In the genomic region with DNA sequence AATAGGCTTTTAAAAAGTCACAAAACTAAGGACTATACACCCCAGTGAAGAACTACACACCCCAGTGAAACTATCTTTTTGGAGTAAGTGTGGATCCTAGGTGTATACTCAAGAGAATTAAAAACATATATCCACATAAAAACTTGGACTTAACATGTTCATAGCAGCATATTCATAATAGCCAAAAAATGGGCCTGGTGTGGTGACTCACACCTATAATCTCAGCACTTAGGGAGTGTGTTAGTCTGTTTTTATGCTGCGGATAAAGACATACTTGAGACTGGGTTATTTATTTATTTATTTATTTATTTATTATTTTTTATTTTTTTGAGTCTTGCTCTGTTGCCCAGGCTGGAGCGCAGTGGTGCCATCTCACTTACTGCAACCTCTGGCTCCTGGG, we compare ENCODE assay signal across 27 cellular contexts.
"Had no signal": no experiment of that assay in that cellular context is flagged by ENCODE, and none has a peak within 500 bp of the region (broad histone marks: within the 10 kb centered on the region; RNA-seq: fewer than 3 reads in every experiment).

No MANE protein-coding gene starts in this region.

- H3K27me3 ChIP-seq: neural progenitor cell, ovary, right lobe of liver, sigmoid colon, stomach, thyroid gland, tibial nerve, upper lobe of left lung, vagina had no signal

- H3K4me2 ChIP-seq: neural progenitor cell had no signal

- ATAC-seq: psoas muscle; right cardiac atrium; right lobe of liver; stimulated activated effector memory CD8-positive, alpha-beta T cell treated with anti-CD3 and anti-CD28 coated beads, Interleukin-12 subunit alpha, Interleukin-12 subunit beta, amount 100 ng/mL, for 72 hours; stimulated activated naive B cell treated with anti-CD40 and anti-IgM and Interleukin-4, amounts not matched to agents 10 μg/mL and 1 μg/mL and 100 μg/mL, for 72 hours had no signal

- H3K27ac ChIP-seq: neural progenitor cell, ovary, parathyroid adenoma, psoas muscle, right lobe of liver, sigmoid colon, stomach, thoracic aorta, thyroid gland, tibial nerve, upper lobe of left lung, vagina had no signal

- H3K4me3 Mint-ChIP-seq: nephron; neural progenitor cell; stimulated activated effector memory CD8-positive, alpha-beta T cell treated with anti-CD3 and anti-CD28 coated beads, Interleukin-12 subunit alpha, Interleukin-12 subunit beta, amount 100 ng/mL, for 72 hours; stimulated activated naive B cell treated with anti-CD40 and anti-IgM and Interleukin-4, amounts not matched to agents 10 μg/mL and 1 μg/mL and 100 μg/mL, for 72 hours; stimulated activated naive CD8-positive, alpha-beta T cell treated with anti-CD3 and anti-CD28 coated beads, Interleukin-15, Interleukin-2, amounts not matched to agents 100 ng/mL and 50 ng/mL, for 24 hours had no signal

- H3K4me1 ChIP-seq: neural progenitor cell, parathyroid adenoma, psoas muscle, right lobe of liver, sigmoid colon, stomach, thyroid gland, tibial nerve, upper lobe of left lung, vagina had no signal

- H3K36me3 ChIP-seq: neural progenitor cell, ovary, right lobe of liver, sigmoid colon, stomach, thoracic aorta, thyroid gland, tibial nerve, upper lobe of left lung, vagina had no signal

- H3K27me3 Mint-ChIP-seq: stimulated activated naive CD8-positive, alpha-beta T cell treated with anti-CD3 and anti-CD28 coated beads, Interleukin-15, Interleukin-2, amounts not matched to agents 100 ng/mL and 50 ng/mL, for 24 hours had no signal

- H2AFZ ChIP-seq: neural progenitor cell, parathyroid adenoma had no signal

- H3K36me3 Mint-ChIP-seq: neural progenitor cell; stimulated activated effector memory CD8-positive, alpha-beta T cell treated with anti-CD3 and anti-CD28 coated beads, Interleukin-12 subunit alpha, Interleukin-12 subunit beta, amount 100 ng/mL, for 72 hours had no signal

- H3K27ac Mint-ChIP-seq: nephron; neural progenitor cell; progenitor cell of endocrine pancreas; stimulated activated effector memory CD8-positive, alpha-beta T cell treated with anti-CD3 and anti-CD28 coated beads, Interleukin-12 subunit alpha, Interleukin-12 subunit beta, amount 100 ng/mL, for 72 hours; stimulated activated naive B cell treated with anti-CD40 and anti-IgM and Interleukin-4, amounts not matched to agents 10 μg/mL and 1 μg/mL and 100 μg/mL, for 72 hours; stimulated activated naive CD8-positive, alpha-beta T cell treated with anti-CD3 and anti-CD28 coated beads, Interleukin-15, Interleukin-2, amounts not matched to agents 100 ng/mL and 50 ng/mL, for 24 hours had no signal

- H3K9me3 ChIP-seq: ovary, right lobe of liver, thyroid gland, vagina had no signal

- H3K4me3 ChIP-seq: neural progenitor cell, ovary, psoas muscle, right lobe of liver, sigmoid colon, stomach, thoracic aorta, thyroid gland, tibial nerve, upper lobe of left lung, vagina had no signal

- DNase-seq: occipital lobe; ovary; posterior cingulate gyrus; psoas muscle; right cardiac atrium; right lobe of liver; sigmoid colon; small intestine; stimulated activated CD4-positive, alpha-beta T cell treated with anti-CD3 and anti-CD28 coated beads, Interleukin-15, amount 100 ng/mL, for 24 hours; stimulated activated CD4-positive, alpha-beta T cell treated with anti-CD3 and anti-CD28 coated beads, Interleukin-2, amount 100 ng/mL, for 24 hours; stimulated activated CD4-positive, alpha-beta T cell treated with anti-CD3 and anti-CD28 coated beads, Interleukin-2, amount 100 ng/mL, for 48 hours; stimulated activated CD4-positive, alpha-beta T cell treated with anti-CD3 and anti-CD28 coated beads, Interleukin-4, amount 100 ng/mL, for 24 hours; stimulated activated naive B cell treated with anti-CD40 and anti-IgM and Interleukin-4, amounts not matched to agents 10 μg/mL and 1 μg/mL and 100 μg/mL, for 72 hours; stimulated activated naive CD4-positive, alpha-beta T cell treated with Interleukin-2 at 50 U/mL for 16 hours; stomach; thyroid gland; trophoblast cell; upper lobe of left lung had no signal

- H3K9ac ChIP-seq: neural progenitor cell, parathyroid adenoma had no signal

- H3K79me2 ChIP-seq: parathyroid adenoma had no signal

- H3K4me1 Mint-ChIP-seq: nephron; neural progenitor cell; stimulated activated effector memory CD8-positive, alpha-beta T cell treated with anti-CD3 and anti-CD28 coated beads, Interleukin-12 subunit alpha, Interleukin-12 subunit beta, amount 100 ng/mL, for 72 hours; stimulated activated naive B cell treated with anti-CD40 and anti-IgM and Interleukin-4, amounts not matched to agents 10 μg/mL and 1 μg/mL and 100 μg/mL, for 72 hours had no signal
